ENCODE assay signal across 22 cellular contexts in the genomic region with DNA sequence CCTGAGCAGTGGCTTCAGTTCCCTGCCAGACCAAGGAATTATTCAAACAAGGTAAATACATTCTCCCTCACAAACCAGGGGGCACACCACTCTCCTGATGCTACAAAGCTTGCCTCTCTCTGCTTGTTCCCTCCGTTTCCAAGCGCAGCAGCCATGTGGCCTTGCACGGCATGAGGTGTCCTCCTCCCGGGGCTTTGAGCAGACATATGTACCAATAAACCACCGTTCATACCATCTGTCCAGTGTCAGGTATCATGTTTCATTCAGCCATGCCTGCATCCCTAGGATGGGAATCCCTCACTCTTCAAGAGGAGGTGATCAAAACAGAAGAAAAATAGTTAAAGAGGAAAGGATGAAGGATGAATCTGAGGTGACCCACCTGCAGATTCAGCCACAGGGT.
DNase-seq lines count a peak whose midpoint lies in the region; ATAC-seq, FAIRE-seq and TF ChIP-seq lines count a peak whose summit lies in the region.
"Had no signal": no experiment of that assay in that cellular context is flagged by ENCODE, and none has a peak within 500 bp of the region (broad histone marks: within the 10 kb centered on the region; RNA-seq: fewer than 3 reads in every experiment).

No MANE protein-coding gene starts in this region.

- H3K4me1 ChIP-seq in H1 (replicated peaks in 1 of 4; ENCODE audit: control insufficient read depth in 3 of 4, insufficient read depth in 4 of 4, low read length in 3 of 4), result 0 out of 7 replicates have a peak, but pooled peaks cover 0 to 2% (median 0%) of the 10 kb centered on the region in 4 experiments
- H3K4me1 ChIP-seq in upper lobe of right lung, result peaks cover 3% of the 10 kb centered on the region
- H3K4me1 ChIP-seq: lower lobe of right lung had no signal

- H3K4me3 Mint-ChIP-seq in WTC11, result no peak overlapping the region
- H3K4me3 Mint-ChIP-seq: activated naive CD8-positive, alpha-beta T cell; CD14-positive monocyte; effector memory CD8-positive, alpha-beta T cell had no signal

- no peaks in the 10 kb centered on the region for H3K79me1 ChIP-seq in H1 (ENCODE audit: low read depth, low read length)

- no peaks in the 10 kb centered on the region for H4K20me1 ChIP-seq in H1 (replicated peaks in 1 of 2; ENCODE audit: control insufficient read depth in 1 of 2, insufficient read depth in 2 of 2, low read length in 2 of 2)

- no peak overlapping the region for H3K4me2 ChIP-seq in H1 (ENCODE audit: insufficient read depth in 1 of 2, low read depth in 2 of 2, low read length in 2 of 2)

- H3K36me3 Mint-ChIP-seq in WTC11, result no peaks in the 10 kb centered on the region
- H3K36me3 Mint-ChIP-seq: activated naive CD8-positive, alpha-beta T cell; CD14-positive monocyte had no signal

- no peaks in the 10 kb centered on the region; the same call in 1 of the 2 replicates for H3K27me3 Mint-ChIP-seq in WTC11 (ENCODE audit: low read depth)
- H3K27me3 Mint-ChIP-seq: activated naive CD8-positive, alpha-beta T cell had no signal

- H4K5ac ChIP-seq in H1 (ENCODE audit: insufficient read length, low read depth, low read length), result no peak overlapping the region

- no peak overlapping the region for H2BK120ac ChIP-seq in H1 (replicated peaks; ENCODE audit: low read depth, low read length)

- no peak overlapping the region for H3K27ac Mint-ChIP-seq in WTC11
- H3K27ac Mint-ChIP-seq: activated naive CD8-positive, alpha-beta T cell; effector memory CD8-positive, alpha-beta T cell had no signal

- H3K79me2 ChIP-seq in H1 (ENCODE audit: control insufficient read depth in 1 of 2, insufficient read depth in 2 of 2, low read length in 2 of 2), result no peaks in the 10 kb centered on the region

- TF ChIP-seq POLR2A in H1 (IDR thresholded peaks at IDR 0.05; ENCODE audit: control extremely low read depth in 1 of 2, low read depth in 2 of 2, low read length in 2 of 2) (no peak), erythroblast (IDR thresholded peaks at IDR 0.05; ENCODE audit: low read length) (no peak)

- no peak overlapping the region for H3K56ac ChIP-seq in H1 (replicated peaks; ENCODE audit: insufficient read length, low read depth, low read length)

- FAIRE-seq in H1 (lab: Jason Lieb, UNC), result no peak

- POLR2A ChIA-PET in H1 (lab: Charles Lee; ENCODE audit: partially characterized antibody) (no interaction called here), WTC11 (lab: Charles Lee) (no interaction called here)

- H2BK12ac ChIP-seq in H1 (ENCODE audit: low read depth, low read length), result no peak overlapping the region

- TF ChIP-seq EP300 in H1 (IDR thresholded peaks at IDR 0.05; ENCODE audit: borderline replicate concordance in 1 of 2, low read depth in 2 of 2, low read length in 2 of 2), result no peak

- no peak overlapping the region for H3K18ac ChIP-seq in H1 (ENCODE audit: extremely low read depth, low read length)

- no peaks in the 10 kb centered on the region for H3K23me2 ChIP-seq in H1 (ENCODE audit: low read depth, low read length)

- H3K27me3 ChIP-seq in H1 (replicated peaks in 1 of 4; ENCODE audit: control insufficient read depth in 3 of 4, extremely low read depth in 1 of 4, insufficient read depth in 3 of 4, low read length in 3 of 4), result no peaks in the 10 kb centered on the region
- H3K27me3 ChIP-seq in upper lobe of right lung, result no peaks in the 10 kb centered on the region
- H3K27me3 ChIP-seq: SJSA1, vagina had no signal

- no peak overlapping the region for H2AK5ac ChIP-seq in H1 (ENCODE audit: low read depth, low read length)

- H3K27ac ChIP-seq in H1 (ENCODE audit: low read depth, low read length), result no peak overlapping the region
- no peak overlapping the region for H3K27ac ChIP-seq in upper lobe of right lung
- H3K27ac ChIP-seq: lower lobe of right lung, SJSA1, vagina had no signal

- no peak for TF ChIP-seq CTCF in H1 (IDR thresholded peaks at IDR 0.05; ENCODE audit: control extremely low read depth in 1 of 3, insufficient read depth in 1 of 3, low read depth in 1 of 3, low read length in 3 of 3)
- TF ChIP-seq CTCF in upper lobe of right lung (IDR thresholded peaks at IDR 0.05), result no peak
- no peak for TF ChIP-seq CTCF in WTC11 (IDR thresholded peaks at IDR 0.05)

- WGBS in H1 (ENCODE audit: extremely low coverage in 1 of 2, insufficient coverage in 1 of 2, insufficient read length in 1 of 2, insufficient replicate concordance in 2 of 2, low coverage in 1 of 2, low lambda C conversion rate in 2 of 2, missing lambda C conversion rate in 1 of 2), 2 experiments, result 60% methylated on average over 5 of the region's 5 CpGs; no CpG with 5 or more reads in 1 of the 2 experiments

- no peak overlapping the region for H3K9ac ChIP-seq in H1 (replicated peaks in 1 of 4; ENCODE audit: extremely low read depth in 1 of 4, low read depth in 3 of 4, low read length in 3 of 4)

- H3K9me3 Mint-ChIP-seq in WTC11, result peaks cover 4% of the 10 kb centered on the region
- H3K9me3 Mint-ChIP-seq: effector memory CD8-positive, alpha-beta T cell had no signal

- no peak overlapping the region for H3K14ac ChIP-seq in H1 (ENCODE audit: insufficient read length)

- no peak overlapping the region for H3K4me3 ChIP-seq in H1 (ENCODE audit: extremely low read depth in 1 of 4, insufficient read depth in 2 of 4, low read depth in 3 of 4, low read length in 4 of 4)
- no peak overlapping the region for H3K4me3 ChIP-seq in upper lobe of right lung
- H3K4me3 ChIP-seq: lower lobe of right lung, SJSA1, vagina had no signal

- H3K23ac ChIP-seq in H1 (ENCODE audit: insufficient read length), result no peak overlapping the region

- peaks cover 3% of the 10 kb centered on the region; the same call in 1 of the 2 replicates for H3K4me1 Mint-ChIP-seq in WTC11

- ATAC-seq in upper lobe of right lung (no peak), WTC11 (no peak), Right ventricle myocardium superior (ENCODE audit: poor library complexity) (no peak)
- ATAC-seq: activated CD4-positive, CD25-positive, alpha-beta regulatory T cell treated with anti-CD3 and anti-CD28 coated beads, Interleukin-2, amount 50 U/mL, for 24 hours; effector memory CD8-positive, alpha-beta T cell; HCT116 had no signal

- intact Hi-C loops in upper lobe of right lung (cut with DNase I), result no loop called here
- intact Hi-C loops in Right ventricle myocardium superior (cut with DNase I), result no loop called here

- no peak overlapping the region for H4K91ac ChIP-seq in H1 (replicated peaks; ENCODE audit: insufficient read length, low read length)

- H2BK5ac ChIP-seq in H1 (ENCODE audit: low read depth, low read length), result no peak overlapping the region

- no peaks in the 10 kb centered on the region for H3K36me3 ChIP-seq in H1 (ENCODE audit: control insufficient read depth in 2 of 4, insufficient read depth in 4 of 4, low read length in 3 of 4)
- H3K36me3 ChIP-seq in upper lobe of right lung, result no peaks in the 10 kb centered on the region
- H3K36me3 ChIP-seq: lower lobe of right lung, SJSA1, vagina had no signal

- CTCF ChIA-PET in H1 (lab: Charles Lee; ENCODE audit: partially characterized antibody) (interaction anchor here (1.2 kb wide), 2 partner anchors 22 to 1323 kb away, joined by 3 read pairs; no protein-coding TSS in a partner anchor), WTC11 (lab: Charles Lee) (interaction anchor here (0.5 kb wide), 1 partner anchor 19 kb away, joined by 3 read pairs; no protein-coding TSS in a partner anchor)

- no peak overlapping the region for H4K8ac ChIP-seq in H1 (ENCODE audit: extremely low read depth, insufficient read depth, low read length)

- H2BK15ac ChIP-seq in H1 (ENCODE audit: low read length), result no peak overlapping the region

- H2AFZ ChIP-seq in H1 (ENCODE audit: low read length), result no peak overlapping the region; the same call in 1 of the 2 replicates

- 0 out of 4 replicates have a peak, but pooled peaks cover 0 to 3% of the 10 kb centered on the region in 2 experiments for H3K9me3 ChIP-seq in H1 (ENCODE audit: insufficient read depth in 2 of 2, low read depth in 1 of 2, low read length in 1 of 2)
- H3K9me3 ChIP-seq in upper lobe of right lung, result no peaks in the 10 kb centered on the region
- H3K9me3 ChIP-seq: lower lobe of right lung, SJSA1, vagina had no signal

- TF ChIP-seq RAD21 in H1 (IDR thresholded peaks at IDR 0.05 in 1 of 2, conservative IDR thresholded peaks at IDR 0.05 in 1 of 2; ENCODE audit: low read depth in 2 of 2, low read length in 2 of 2), result no peak

- no peak overlapping the region for H3K4ac ChIP-seq in H1 (replicated peaks; ENCODE audit: insufficient read length, low read depth, low read length)

- H2BK20ac ChIP-seq in H1 (ENCODE audit: low read length), result no peak overlapping the region

- peak; percentile 96 for DNase-seq in DMS 273 (lab: John Stamatoyannopoulos, UW; ENCODE audit: unreplicated experiment)
- DNase-seq in HS-27A (ENCODE audit: low read depth), result peak; percentile 1
- DNase-seq in NCI-H524 treated with DMSO at 0.1 percent for 48 hours (lab: John Stamatoyannopoulos, UW), result peak; percentile 81
- no peak for DNase-seq in H1 (ENCODE audit: low read depth in 1 of 2, low spot score in 2 of 2)
- no peak for DNase-seq in upper lobe of right lung
- DNase-seq in erythroblast (lab: John Stamatoyannopoulos, UW), result no peak
- DNase-seq in WTC11 (ENCODE audit: low spot score), result no peak
- DNase-seq in Right ventricle myocardium superior, result no peak
- DNase-seq: DMS79; effector memory CD8-positive, alpha-beta T cell; head of caudate nucleus; lower lobe of right lung; nucleus accumbens; retina; substantia nigra; T1000 had no signal

TF ChIP-seq in H1, 55 proteins besides CTCF, POLR2A, EP300 and RAD21:
- TF ChIP-seq EGR1 (IDR thresholded peaks at IDR 0.05; ENCODE audit: borderline replicate concordance, low read depth, low read length) (no peak), KDM1A (IDR thresholded peaks at IDR 0.05; ENCODE audit: borderline replicate concordance, low read length) (no peak)
- TF ChIP-seq, protein P1, sequence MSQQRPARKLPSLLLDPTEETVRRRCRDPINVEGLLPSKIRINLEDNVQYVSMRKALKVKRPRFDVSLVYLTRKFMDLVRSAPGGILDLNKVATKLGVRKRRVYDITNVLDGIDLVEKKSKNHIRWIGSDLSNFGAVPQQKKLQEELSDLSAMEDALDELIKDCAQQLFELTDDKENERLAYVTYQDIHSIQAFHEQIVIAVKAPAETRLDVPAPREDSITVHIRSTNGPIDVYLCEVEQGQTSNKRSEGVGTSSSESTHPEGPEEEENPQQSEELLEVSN (IDR thresholded peaks at IDR 0.05), result 0 out of 2 replicates have a peak, but pooled peaks have one; percentile 24

TF ChIP-seq in WTC11, 78 proteins besides CTCF, POLR2A, EP300 and RAD21 (continues in another document):
- TF ChIP-seq, protein P2, sequence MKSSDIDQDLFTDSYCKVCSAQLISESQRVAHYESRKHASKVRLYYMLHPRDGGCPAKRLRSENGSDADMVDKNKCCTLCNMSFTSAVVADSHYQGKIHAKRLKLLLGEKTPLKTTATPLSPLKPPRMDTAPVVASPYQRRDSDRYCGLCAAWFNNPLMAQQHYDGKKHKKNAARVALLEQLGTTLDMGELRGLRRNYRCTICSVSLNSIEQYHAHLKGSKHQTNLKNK (CRISPR knock-in tag; IDR thresholded peaks at IDR 0.05), result no peak
- no peak for TF ChIP-seq GRHL2 (CRISPR knock-in tag; IDR thresholded peaks at IDR 0.05; ENCODE audit: insufficient replicate concordance, severe bottlenecking)
- no peak for TF ChIP-seq TP53 (CRISPR knock-in tag; IDR thresholded peaks at IDR 0.05)

Comparison
In these comparisons a context has a peak if more than half of its experiments do, and no peak if none do; other contexts are left out.
1. DNase-seq: peak in DMS 273 (single experiment), HS-27A (single experiment) and NCI-H524 treated with DMSO at 0.1 percent for 48 hours (single experiment); none in H1 (0 of 2), upper lobe of right lung (single experiment), erythroblast (0 of 2), WTC11 (single experiment) and Right ventricle myocardium superior (single experiment).